26 cellular contexts compared by ENCODE assay signal in the genomic region with DNA sequence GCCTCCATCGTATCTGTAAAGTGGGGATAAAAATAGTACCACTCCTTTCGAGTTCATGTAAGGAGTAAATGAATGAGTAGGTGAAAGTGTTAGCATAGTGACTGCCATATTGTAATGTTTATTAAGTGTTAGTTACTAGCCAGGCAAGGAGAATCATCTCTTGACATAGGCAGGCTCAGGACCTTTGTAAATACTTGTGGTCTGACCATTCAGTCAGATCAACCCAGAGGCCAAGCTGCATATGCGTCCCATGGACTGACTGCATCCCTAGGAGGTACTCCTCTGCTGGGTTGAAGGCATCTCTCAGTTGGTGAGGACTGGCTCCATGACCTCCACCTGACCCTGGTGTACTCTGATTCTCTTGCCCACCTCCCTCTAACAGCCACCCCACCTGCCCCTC.
"Had no signal": no experiment of that assay in that cellular context is flagged by ENCODE, and none has a peak within 500 bp of the region (broad histone marks: within the 10 kb centered on the region; RNA-seq: fewer than 3 reads in every experiment).

No MANE protein-coding gene starts in this region.

- H3K4me3 Mint-ChIP-seq: activated CD4-positive, alpha-beta T cell treated with anti-CD3 and anti-CD28 coated beads for 36 hours; activated CD8-positive, alpha-beta memory T cell treated with anti-CD3 and anti-CD28 coated beads, Interleukin-2, amount 10 ng/mL, durations not matched to agents 7 days and 5 days; activated CD8-positive, alpha-beta T cell treated with anti-CD3 and anti-CD28 coated beads, Interleukin-2, amount 10 ng/mL, durations not matched to agents 7 days and 5 days; activated naive CD8-positive, alpha-beta T cell; activated T-cell treated with anti-CD3 and anti-CD28 coated beads, Interleukin-2, amount 50 U/mL, for 72 hours; immature natural killer cell; natural killer cell; neural progenitor cell; type B pancreatic cell had no signal

- H3K4me2 ChIP-seq: neural progenitor cell had no signal

- H3K27ac ChIP-seq: lower lobe of right lung, neural progenitor cell, parathyroid adenoma, vagina had no signal

- H3K79me2 ChIP-seq: parathyroid adenoma had no signal

- H3K36me3 ChIP-seq: lower lobe of right lung, neural progenitor cell, vagina had no signal

- DNase-seq: activated CD4-positive, alpha-beta T cell treated with anti-CD3 and anti-CD28 coated beads for 36 hours; activated CD4-positive, CD25-positive, alpha-beta regulatory T cell; activated CD8-positive, alpha-beta memory T cell treated with anti-CD3 and anti-CD28 coated beads, Interleukin-2, amount 10 ng/mL, durations not matched to agents 7 days and 5 days; activated CD8-positive, alpha-beta T cell treated with anti-CD3 and anti-CD28 coated beads, Interleukin-2, amount 10 ng/mL, durations not matched to agents 7 days and 5 days; activated effector memory CD4-positive, alpha-beta T cell treated with Interleukin-2 at 50 U/mL for 16 hours; activated naive CD4-positive, alpha-beta T cell treated with Interleukin-2 at 50 U/mL for 16 hours; activated T-cell treated with anti-CD3 and anti-CD28 coated beads, Interleukin-2, amount 50 U/mL, for 72 hours; central memory CD4-positive, alpha-beta T cell; effector CD8-positive, alpha-beta T cell; erythroblast; hypothalamus; immature natural killer cell; kidney glomerular epithelial cell; lower lobe of right lung; mesenchymal stem cell; natural killer cell; occipital lobe; right cardiac atrium; stimulated activated CD4-positive, alpha-beta T cell treated with anti-CD3 and anti-CD28 coated beads, Interleukin-2, amount 100 ng/mL, for 48 hours; stimulated activated naive CD8-positive, alpha-beta T cell treated with anti-CD3 and anti-CD28 coated beads, Interleukin-15, Interleukin-2, amounts not matched to agents 100 U/mL and 50 U/mL, for 24 hours had no signal

- H2AFZ ChIP-seq: neural progenitor cell, parathyroid adenoma had no signal

- H3K4me1 ChIP-seq: neural progenitor cell, parathyroid adenoma had no signal

- H3K27me3 ChIP-seq: neural progenitor cell, vagina had no signal

- H3K9me3 Mint-ChIP-seq: activated T-cell treated with anti-CD3 and anti-CD28 coated beads, Interleukin-2, amount 50 U/mL, for 72 hours; immature natural killer cell; natural killer cell; neural progenitor cell; type B pancreatic cell had no signal

- H3K27ac Mint-ChIP-seq: activated CD4-positive, alpha-beta T cell treated with anti-CD3 and anti-CD28 coated beads for 36 hours; activated CD8-positive, alpha-beta memory T cell treated with anti-CD3 and anti-CD28 coated beads, Interleukin-2, amount 10 ng/mL, durations not matched to agents 7 days and 5 days; activated CD8-positive, alpha-beta T cell treated with anti-CD3 and anti-CD28 coated beads, Interleukin-2, amount 10 ng/mL, durations not matched to agents 7 days and 5 days; activated naive CD8-positive, alpha-beta T cell; activated T-cell treated with anti-CD3 and anti-CD28 coated beads, Interleukin-2, amount 50 U/mL, for 72 hours; immature natural killer cell; natural killer cell; neural progenitor cell; type B pancreatic cell had no signal

- ATAC-seq: activated CD4-positive, alpha-beta T cell treated with anti-CD3 and anti-CD28 coated beads for 36 hours; activated CD8-positive, alpha-beta memory T cell treated with anti-CD3 and anti-CD28 coated beads, Interleukin-2, amount 10 ng/mL, durations not matched to agents 7 days and 5 days; activated CD8-positive, alpha-beta T cell treated with anti-CD3 and anti-CD28 coated beads, Interleukin-2, amount 10 ng/mL, durations not matched to agents 7 days and 5 days; activated T-cell treated with anti-CD3 and anti-CD28 coated beads, Interleukin-2, amount 50 U/mL, for 72 hours; left lobe of liver; natural killer cell; stimulated activated naive CD8-positive, alpha-beta T cell treated with anti-CD3 and anti-CD28 coated beads, Interleukin-15, Interleukin-2, amounts not matched to agents 100 U/mL and 50 U/mL, for 24 hours had no signal

- H3K27me3 Mint-ChIP-seq: activated CD4-positive, alpha-beta T cell treated with anti-CD3 and anti-CD28 coated beads for 36 hours; activated CD8-positive, alpha-beta memory T cell treated with anti-CD3 and anti-CD28 coated beads, Interleukin-2, amount 10 ng/mL, durations not matched to agents 7 days and 5 days; activated naive CD8-positive, alpha-beta T cell; type B pancreatic cell had no signal

- H3K36me3 Mint-ChIP-seq: natural killer cell had no signal

- H3K4me3 ChIP-seq: lower lobe of right lung, neural progenitor cell, vagina had no signal

- H3K9me3 ChIP-seq: lower lobe of right lung, vagina had no signal
